24 cellular contexts compared by ENCODE assay signal in the genomic region with DNA sequence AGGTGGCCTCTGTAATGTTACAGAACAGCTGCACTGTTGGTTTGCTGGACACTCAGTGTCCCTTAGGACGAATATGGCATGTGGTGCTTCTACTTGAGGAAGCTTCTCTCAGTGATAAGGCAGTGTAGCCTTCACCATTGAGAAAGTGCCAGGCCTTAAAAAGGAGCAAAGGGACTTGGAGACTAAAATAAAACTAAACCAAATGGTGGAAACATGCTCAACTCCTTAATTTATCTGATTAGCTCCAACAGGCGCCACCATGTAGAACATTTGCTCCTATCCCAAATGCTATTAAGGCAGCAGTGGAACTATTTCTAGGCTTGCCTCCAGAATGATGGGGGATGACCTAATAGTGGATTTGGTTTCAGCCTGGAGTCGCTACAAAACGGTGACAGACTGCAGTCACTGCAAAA.
"Had no signal": no experiment of that assay in that cellular context is flagged by ENCODE, and none has a peak within 500 bp of the region (broad histone marks: within the 10 kb centered on the region; RNA-seq: fewer than 3 reads in every experiment).

No MANE protein-coding gene starts in this region.

- H3K4me1 Mint-ChIP-seq: activated naive CD4-positive, alpha-beta T cell treated with anti-CD3 and anti-CD28 coated beads, Interleukin-2, amount 50 U/mL, for 24 hours had no signal

- H3K36me3 Mint-ChIP-seq: activated naive CD4-positive, alpha-beta T cell treated with anti-CD3 and anti-CD28 coated beads, Interleukin-2, amount 50 U/mL, for 24 hours had no signal

- ATAC-seq: activated CD4-positive, CD25-positive, alpha-beta regulatory T cell treated with anti-CD3 and anti-CD28 coated beads, Interleukin-2, amount 50 U/mL, for 24 hours; activated CD8-positive, alpha-beta T cell treated with anti-CD3 and anti-CD28 coated beads for 36 hours had no signal

- H3K27ac Mint-ChIP-seq: activated CD8-positive, alpha-beta T cell treated with anti-CD3 and anti-CD28 coated beads for 36 hours; activated naive CD4-positive, alpha-beta T cell treated with anti-CD3 and anti-CD28 coated beads, Interleukin-2, amount 50 U/mL, for 24 hours; activated T-cell treated with anti-CD3 and anti-CD28 coated beads, Interleukin-2, amount 50 U/mL, for 24 hours; activated T-helper 1 cell treated with anti-CD3 and anti-CD28 coated beads, Interleukin-12 subunit alpha, Interleukin-12 subunit beta, Interleukin-2, Interleukin-4 antibody, amounts not matched to agents 30 ng/mL and 10 ng/mL and 1 ng/mL, durations not matched to agents 14 hours and 24 hours and 36 hours; T-helper 1 cell treated with Interleukin-12 subunit alpha and Interleukin-12 subunit beta and Interleukin-4 antibody, amounts not matched to agents 30 μg/mL and 1 μg/mL, for 36 hours had no signal

- DNase-seq: activated CD4-positive, alpha-beta T cell treated with anti-CD3 and anti-CD28 coated beads for 4 hours; activated CD8-positive, alpha-beta memory T cell treated with anti-CD3 and anti-CD28 coated beads, Interleukin-2, amount 50 U/mL, for 4 hours; activated CD8-positive, alpha-beta T cell treated with anti-CD3 and anti-CD28 coated beads for 36 hours; activated effector memory CD4-positive, alpha-beta T cell treated with Interleukin-2 at 50 U/mL for 16 hours; activated naive CD4-positive, alpha-beta T cell; activated T-cell treated with anti-CD3 and anti-CD28 coated beads, Interleukin-2, amount 50 U/mL, for 24 hours; aorta; central memory CD4-positive, alpha-beta T cell; Kasumi-1; KBM-7; NCI-H1092; NCI-H1417; NCI-H1930; NCI-H2171; NCI-H2227 treated with DMSO at 0.1 percent for 48 hours; NCI-H446 treated with DMSO at 0.1 percent for 48 hours; NCI-H526; NCI-H774; SHP77 had no signal

- H3K4me3 Mint-ChIP-seq: activated CD8-positive, alpha-beta T cell treated with anti-CD3 and anti-CD28 coated beads for 36 hours; activated naive CD4-positive, alpha-beta T cell treated with anti-CD3 and anti-CD28 coated beads, Interleukin-2, amount 50 U/mL, for 24 hours; activated T-cell treated with anti-CD3 and anti-CD28 coated beads, Interleukin-2, amount 50 U/mL, for 24 hours; activated T-helper 1 cell treated with anti-CD3 and anti-CD28 coated beads, Interleukin-12 subunit alpha, Interleukin-12 subunit beta, Interleukin-2, Interleukin-4 antibody, amounts not matched to agents 30 ng/mL and 10 ng/mL and 1 ng/mL, durations not matched to agents 14 hours and 24 hours and 36 hours; T-helper 1 cell treated with Interleukin-12 subunit alpha and Interleukin-12 subunit beta and Interleukin-4 antibody, amounts not matched to agents 30 μg/mL and 1 μg/mL, for 36 hours had no signal

- H3K27me3 ChIP-seq: breast epithelium had no signal

- H3K4me3 ChIP-seq: breast epithelium had no signal

- H3K9me3 Mint-ChIP-seq: activated CD8-positive, alpha-beta T cell treated with anti-CD3 and anti-CD28 coated beads for 36 hours; activated naive CD4-positive, alpha-beta T cell treated with anti-CD3 and anti-CD28 coated beads, Interleukin-2, amount 50 U/mL, for 24 hours; activated T-cell treated with anti-CD3 and anti-CD28 coated beads, Interleukin-2, amount 50 U/mL, for 24 hours; activated T-helper 1 cell treated with anti-CD3 and anti-CD28 coated beads, Interleukin-12 subunit alpha, Interleukin-12 subunit beta, Interleukin-2, Interleukin-4 antibody, amounts not matched to agents 30 ng/mL and 10 ng/mL and 1 ng/mL, durations not matched to agents 14 hours and 24 hours and 36 hours; T-helper 1 cell treated with Interleukin-12 subunit alpha and Interleukin-12 subunit beta and Interleukin-4 antibody, amounts not matched to agents 30 μg/mL and 1 μg/mL, for 36 hours had no signal

- H3K36me3 ChIP-seq: breast epithelium had no signal

- H3K4me1 ChIP-seq: breast epithelium had no signal

- H3K27ac ChIP-seq: breast epithelium had no signal

- H3K9me3 ChIP-seq: breast epithelium had no signal
